ENCODE assay signal across 8 cellular contexts in genomic region chr11:125164422-125165110, GRCh38. TPM values are rescaled to one million over a fixed set of nuclear protein-coding genes. Genes with fewer than 3 reads are reported as not detected.
A peak's percentile ranks its signal among the peaks of the same experiment; 100 is the strongest.
DNase-seq lines count a peak whose midpoint lies in the region; TF ChIP-seq lines count a peak whose summit lies in the region.

TSS of gene PKNOX2 (plus strand) at chr11:125164751. CDS start at chr11:125351306, 186,555 bp downstream.

- DNase-seq in GM12865 (ENCODE audit: low read depth) (peak; percentile 31), KBM-7 (peak; percentile 49), T1000 (lab: John Stamatoyannopoulos, UW) (peak; percentile 45), T47D (ENCODE audit: low read depth in 1 of 2, low spot score in 1 of 2) (peak; percentile 87 to 98), NK-92 (lab: John Stamatoyannopoulos, UW; ENCODE audit: unreplicated experiment) (no peak), NCI-H2107 (lab: John Stamatoyannopoulos, UW) (no peak)

- peak; percentile 38 for TF ChIP-seq CTCF in GM12865 (IDR thresholded peaks at IDR 0.05; ENCODE audit: insufficient read depth, low read depth, low read length, missing control alignments)

- in situ Hi-C loops in KBM-7 (cut with MboI; ENCODE audit: low pct_unique_long_range_greater_than_20kb, low sequenced_read_pairs) (no loop called here), T47D (cut with HindIII; ENCODE audit: low pct_unique_long_range_greater_than_20kb, low sequenced_read_pairs) (no loop called here)

- peak within 1 kb of the TSS; percentile 80 for H3K27ac ChIP-seq in iPS-20b (ENCODE audit: low read length)

- H3K36me3 ChIP-seq in iPS-20b (ENCODE audit: insufficient read depth, low read depth, low read length): no peaks in the 10 kb centered on the region
- H3K36me3 ChIP-seq in skeletal muscle satellite cell (ENCODE audit: insufficient read depth, low read length): no peaks in the 10 kb centered on the region

- H3K27me3 ChIP-seq in iPS-20b (ENCODE audit: insufficient read depth, low read length) (peaks cover 44% of the 10 kb centered on the region), skeletal muscle satellite cell (ENCODE audit: control insufficient read depth, insufficient read depth, low read length) (no peaks in the 10 kb centered on the region)

- peak within 1 kb of the TSS; percentile 83; the same call in 1 of the 2 replicates for H3K9ac ChIP-seq in iPS-20b (ENCODE audit: low read depth, low read length)
- H3K9ac ChIP-seq in skeletal muscle satellite cell (ENCODE audit: low read depth, low read length): peak within 1 kb of the TSS; percentile 89

- H3K4me2 ChIP-seq in skeletal muscle satellite cell (ENCODE audit: low read length): peak within 1 kb of the TSS; percentile 96

- no peak within 1 kb of the TSS for H3K4me3 ChIP-seq in GM12865 (ENCODE audit: low read depth, low read length)
- H3K4me3 ChIP-seq in iPS-20b (ENCODE audit: low read length): peak within 1 kb of the TSS; percentile 78
- H3K4me3 ChIP-seq in skeletal muscle satellite cell (ENCODE audit: low read length): peak within 1 kb of the TSS; percentile 82

- no peaks in the 10 kb centered on the region for H3K9me3 ChIP-seq in iPS-20b (ENCODE audit: insufficient read depth, low read depth, low read length)
- no peaks in the 10 kb centered on the region for H3K9me3 ChIP-seq in skeletal muscle satellite cell (replicated peaks; ENCODE audit: low read length)

- H3K4me1 ChIP-seq in iPS-20b (ENCODE audit: insufficient read depth, low read length) (peaks cover 48% of the 10 kb centered on the region), skeletal muscle satellite cell (ENCODE audit: control insufficient read depth, insufficient read depth, low read length) (peaks cover 33% of the 10 kb centered on the region)

RNA-seq across cellular contexts. Expression of gene PKNOX2, which starts in this region (rescaled TPM):
- total RNA-seq in skeletal muscle satellite cell (2012; rRNA removed): 0.25 and 1.3 TPM in 2 replicates

Comparison
In these comparisons a context has a peak if more than half of its experiments do, and no peak if none do; other contexts are left out.
1. DNase-seq: peak in GM12865 (single experiment), KBM-7 (single experiment), T1000 (single experiment) and T47D (2 of 2); none in NK-92 (single experiment) and NCI-H2107 (single experiment).